ENCODE assay signal across 29 cellular contexts in genomic region chr2:36535099-36535498, GRCh38.
"Had no signal": no experiment of that assay in that cellular context is flagged by ENCODE, and none has a peak within 500 bp of the region (broad histone marks: within the 10 kb centered on the region; RNA-seq: fewer than 3 reads in every experiment).

No MANE protein-coding gene starts in this region.

- H3K27ac ChIP-seq: neural progenitor cell, ovary, parathyroid adenoma, psoas muscle, skin epidermis, suprapubic skin, testis, transverse colon, vagina had no signal

- ATAC-seq: natural killer cell; psoas muscle; right cardiac atrium; sciatic nerve; stimulated activated memory B cell treated with anti-CD40 and anti-IgM and Interleukin-4, amounts not matched to agents 10 μg/mL and 1 μg/mL and 100 μg/mL, for 72 hours; stimulated activated naive CD8-positive, alpha-beta T cell treated with anti-CD3 and anti-CD28 coated beads, Interleukin-15, amount 100 ng/mL, for 72 hours; stimulated activated naive CD8-positive, alpha-beta T cell treated with anti-CD3 and anti-CD28 coated beads, Interleukin-15, Interleukin-2, amounts not matched to agents 100 U/mL and 50 U/mL, for 24 hours had no signal

- H3K36me3 ChIP-seq: neural progenitor cell, ovary, transverse colon had no signal

- H2AFZ ChIP-seq: neural progenitor cell, parathyroid adenoma had no signal

- H3K27me3 ChIP-seq: neural progenitor cell, ovary, spleen, suprapubic skin, testis, tibial artery, transverse colon, upper lobe of left lung, vagina had no signal

- H3K4me2 ChIP-seq: neural progenitor cell, smooth muscle cell had no signal

- H3K9ac ChIP-seq: neural progenitor cell, parathyroid adenoma had no signal

- H3K9me3 ChIP-seq: ovary, psoas muscle, suprapubic skin, testis, tibial artery, transverse colon, upper lobe of left lung, vagina had no signal

- FAIRE-seq: urothelium cell line had no signal

- H3K79me2 ChIP-seq: parathyroid adenoma had no signal

- H3K4me3 ChIP-seq: neural progenitor cell, ovary, psoas muscle, skin epidermis, smooth muscle cell, spleen, suprapubic skin, testis, tibial artery, transverse colon, upper lobe of left lung, vagina had no signal

- DNase-seq: natural killer cell; occipital lobe; ovary; posterior cingulate gyrus; psoas muscle; right cardiac atrium; spleen; stimulated activated CD4-positive, alpha-beta T cell treated with anti-CD3 and anti-CD28 coated beads, Interleukin-12 subunit alpha, Interleukin-12 subunit beta, amount 100 ng/mL, for 4 hours; stimulated activated CD4-positive, alpha-beta T cell treated with anti-CD3 and anti-CD28 coated beads, Interleukin-1b, Interleukin-23, amount 100 ng/mL, for 48 hours; stimulated activated CD4-positive, alpha-beta T cell treated with anti-CD3 and anti-CD28 coated beads, Interleukin-4, amount 100 ng/mL, for 1 hour; stimulated activated CD4-positive, alpha-beta T cell treated with anti-CD3 and anti-CD28 coated beads, Interleukin-4, amount 100 ng/mL, for 4 hours; stimulated activated CD8-positive, alpha-beta memory T cell treated with anti-CD3 and anti-CD28 coated beads, Interleukin-4, amount 100 ng/mL, for 48 hours; stimulated activated naive CD4-positive, alpha-beta T cell; stimulated activated naive CD8-positive, alpha-beta T cell treated with anti-CD3 and anti-CD28 coated beads, Interleukin-15, amount 100 ng/mL, for 72 hours; stimulated activated naive CD8-positive, alpha-beta T cell treated with anti-CD3 and anti-CD28 coated beads, Interleukin-15, Interleukin-2, amounts not matched to agents 100 U/mL and 50 U/mL, for 24 hours; substantia nigra; testis; tibial artery; transverse colon; upper lobe of left lung had no signal

- H3K4me1 ChIP-seq: parathyroid adenoma, suprapubic skin, testis, transverse colon, vagina had no signal
